In genomic region chr3:78856164-78856563, GRCh38 we compare ENCODE assay signal across 20 cellular contexts.
DNase-seq lines count a peak whose midpoint lies in the region; ATAC-seq and TF ChIP-seq lines count a peak whose summit lies in the region.
"Had no signal": no experiment of that assay in that cellular context is flagged by ENCODE, and none has a peak within 500 bp of the region (broad histone marks: within the 10 kb centered on the region; RNA-seq: fewer than 3 reads in every experiment).

No MANE protein-coding gene starts in this region.

- H3K4me1 ChIP-seq in Panc1 (ENCODE audit: control insufficient read depth, insufficient read depth, low read length) = peaks cover 11% of the 10 kb centered on the region
- H3K4me1 ChIP-seq in fibroblast of lung (ENCODE audit: control insufficient read depth, extremely low read depth, insufficient read depth, low read length) = peaks cover 3% of the 10 kb centered on the region
- H3K4me1 ChIP-seq in osteoblast (ENCODE audit: insufficient read depth, low read length) = no peaks in the 10 kb centered on the region
- H3K4me1 ChIP-seq: Peyer's patch had no signal

- H3K36me3 ChIP-seq in Panc1 (ENCODE audit: control insufficient read depth, insufficient read depth, low read length) (no peaks in the 10 kb centered on the region), fibroblast of lung (ENCODE audit: control insufficient read depth, insufficient read depth, low read length) (no peaks in the 10 kb centered on the region), osteoblast (ENCODE audit: insufficient read depth, low read length) (no peaks in the 10 kb centered on the region)
- H3K36me3 ChIP-seq: Peyer's patch had no signal

- H3K4me3 ChIP-seq in Panc1 (ENCODE audit: low read depth in 2 of 2, low read length in 2 of 2) (no peak overlapping the region), fibroblast of lung (replicated peaks in 1 of 4; ENCODE audit: control extremely low read depth in 1 of 4, insufficient read depth in 1 of 4, low read depth in 3 of 4, low read length in 4 of 4) (no peak overlapping the region), osteoblast (ENCODE audit: insufficient read depth, low read length) (no peak overlapping the region)
- H3K4me3 ChIP-seq: GM23338, Peyer's patch had no signal

- BruUV-seq in Panc1 (replicated peaks; lab: Mats Ljungman, UMichigan) = no TSS peak

- DNase-seq in Panc1 (ENCODE audit: low read depth, low spot score) (no peak), fibroblast of lung (ENCODE audit: low read depth in 2 of 2) (no peak), osteoblast (ENCODE audit: insufficient read length, low spot score, missing footprints) (no peak), omental fat pad (ENCODE audit: low spot score) (no peak), DMS79 treated with DMSO at 0.1 percent for 48 hours (lab: John Stamatoyannopoulos, UW) (no peak)
- DNase-seq in activated CD8-positive, alpha-beta memory T cell treated with anti-CD3 and anti-CD28 coated beads, Interleukin-2, amount 50 U/mL, for 4 hours = no peak
- DNase-seq: COR-L47, GDM1, HCEC 1CT, Kasumi-1, MM.1S, NCI-H1092, NCI-H146, NCI-H2029 treated with DMSO at 0.1 percent for 48 hours, NCI-H2171, NCI-H446, NCI-H69, Peyer's patch had no signal

- POLR2A ChIA-PET in Panc1 (lab: Charles Lee) = interaction anchor here (0.9 kb wide), 1 partner anchor 170 kb away, joined by 3 read pairs; no protein-coding TSS in a partner anchor

- CTCF ChIA-PET in Panc1 (lab: Charles Lee) = no interaction called here

- no peaks in the 10 kb centered on the region for H3K9me3 ChIP-seq in Panc1 (ENCODE audit: control insufficient read depth, insufficient read depth, low read depth, low read length)
- H3K9me3 ChIP-seq in fibroblast of lung (ENCODE audit: control insufficient read depth, insufficient read depth, low read depth, low read length) = no peaks in the 10 kb centered on the region
- H3K9me3 ChIP-seq in osteoblast (ENCODE audit: low read depth, low read length) = no peaks in the 10 kb centered on the region
- H3K9me3 ChIP-seq: Peyer's patch had no signal

- no peak overlapping the region for H3K9ac ChIP-seq in fibroblast of lung (ENCODE audit: insufficient read depth, low read length)

- intact Hi-C loops in Panc1 (cut with micrococcal nuclease; ENCODE audit: unreplicated experiment) = loop anchor here (10.0 kb wide), 1 partner anchor 159 kb away; no protein-coding TSS in a partner anchor

- H4K20me1 ChIP-seq in fibroblast of lung (ENCODE audit: control insufficient read depth, extremely low read depth, insufficient read depth, low read length) (no peaks in the 10 kb centered on the region), osteoblast (ENCODE audit: insufficient read depth, low read length) (no peaks in the 10 kb centered on the region)

- ATAC-seq in Panc1 (no peak), HG03460 (IDR thresholded peaks at IDR 0.05; ENCODE audit: unreplicated experiment) (no peak), omental fat pad (ENCODE audit: low FRiP score) (no peak)
- ATAC-seq: GM23338 had no signal

- peak overlapping the region; percentile 32 for H3K4me2 ChIP-seq in fibroblast of lung (ENCODE audit: extremely low read depth, insufficient read depth, low read length)
- peak overlapping the region; percentile 23 for H3K4me2 ChIP-seq in osteoblast (ENCODE audit: insufficient read depth, low read length)
- H3K4me2 ChIP-seq: GM23338 had no signal

- H3K27ac ChIP-seq in Panc1 (ENCODE audit: low read length) = peak overlapping the region; percentile 5; the same call in 1 of the 2 replicates
- H3K27ac ChIP-seq in fibroblast of lung (ENCODE audit: insufficient read depth, low read length) = no peak overlapping the region
- H3K27ac ChIP-seq in osteoblast (ENCODE audit: low read depth, low read length) = no peak overlapping the region
- H3K27ac ChIP-seq: Peyer's patch had no signal

- TF ChIP-seq CTCF in Panc1 (IDR thresholded peaks at IDR 0.05) = no peak
- TF ChIP-seq CTCF in fibroblast of lung (conservative IDR thresholded peaks at IDR 0.05 in 1 of 2, IDR thresholded peaks at IDR 0.05 in 1 of 2; ENCODE audit: low read depth in 1 of 2, low read length in 2 of 2) = no peak
- no peak for TF ChIP-seq CTCF in osteoblast (IDR thresholded peaks at IDR 0.05; ENCODE audit: extremely low read depth, low read depth, low read length)
- no peak for TF ChIP-seq CTCF in omental fat pad (IDR thresholded peaks at IDR 0.05)

- H2AFZ ChIP-seq in fibroblast of lung (ENCODE audit: low read length) (no peak overlapping the region), osteoblast (ENCODE audit: low read length) (no peak overlapping the region)
- H2AFZ ChIP-seq: GM23338 had no signal

- in situ Hi-C loops in Panc1 (cut with HindIII; ENCODE audit: low pct_unique_long_range_greater_than_20kb, low sequenced_read_pairs) = no loop called here

- H3K27me3 ChIP-seq in Panc1 (ENCODE audit: control insufficient read depth, insufficient read depth, low read length) = no peaks in the 10 kb centered on the region
- H3K27me3 ChIP-seq in fibroblast of lung (ENCODE audit: control insufficient read depth, insufficient read depth, low read length) = no peaks in the 10 kb centered on the region
- H3K27me3 ChIP-seq in osteoblast (ENCODE audit: insufficient read depth, low read length) = no peaks in the 10 kb centered on the region
- H3K27me3 ChIP-seq: Peyer's patch had no signal

- H3K79me2 ChIP-seq in fibroblast of lung (ENCODE audit: control insufficient read depth, insufficient read depth, low read length) (no peaks in the 10 kb centered on the region), osteoblast (ENCODE audit: insufficient read depth, low read length) (no peaks in the 10 kb centered on the region)
